Comparison of ENCODE assay signal across 30 cellular contexts in genomic region chr6:160203522-160203921, GRCh38. TPM values are rescaled to one million over a fixed set of nuclear protein-coding genes. Genes with fewer than 3 reads are reported as not detected.
"Had no signal": no experiment of that assay in that cellular context is flagged by ENCODE, and none has a peak within 500 bp of the region (broad histone marks: within the 10 kb centered on the region; RNA-seq: fewer than 3 reads in every experiment).

No MANE protein-coding gene starts in this region.

- H3K4me1 Mint-ChIP-seq: activated CD4-positive, alpha-beta T cell treated with anti-CD3 and anti-CD28 coated beads, Interleukin-2, amount 10 ng/mL, durations not matched to agents 7 days and 5 days had no signal

- H3K4me3 Mint-ChIP-seq: activated CD4-positive, alpha-beta T cell treated with anti-CD3 and anti-CD28 coated beads, Interleukin-2, amount 10 ng/mL, durations not matched to agents 7 days and 5 days; activated CD8-positive, alpha-beta T cell treated with anti-CD3 and anti-CD28 coated beads, Interleukin-2, amount 10 ng/mL, durations not matched to agents 7 days and 5 days; activated naive CD4-positive, alpha-beta T cell treated with anti-CD3 and anti-CD28 coated beads for 36 hours; activated T-cell treated with anti-CD3 and anti-CD28 coated beads, Interleukin-2, amount 50 U/mL, for 24 hours; brain; T-helper 1 cell treated with Interleukin-12 subunit alpha and Interleukin-12 subunit beta and Interleukin-4 antibody, amounts not matched to agents 30 μg/mL and 1 μg/mL, for 36 hours; T-helper 2 cell treated with Interferon-gamma antibody and Interleukin-4, amounts not matched to agents 5 μg/mL and 100 μg/mL, for 36 hours had no signal

- H3K27me3 Mint-ChIP-seq: activated CD4-positive, alpha-beta T cell treated with anti-CD3 and anti-CD28 coated beads, Interleukin-2, amount 10 ng/mL, durations not matched to agents 7 days and 5 days had no signal

- ATAC-seq: activated CD8-positive, alpha-beta T cell treated with anti-CD3 and anti-CD28 coated beads, Interleukin-2, amount 10 ng/mL, durations not matched to agents 7 days and 5 days; activated naive CD4-positive, alpha-beta T cell treated with anti-CD3 and anti-CD28 coated beads, Interleukin-2, amount 50 U/mL, for 72 hours; Panc1 had no signal

- DNase-seq: activated CD4-positive, alpha-beta T cell treated with anti-CD3 and anti-CD28 coated beads, Interleukin-2, amount 10 ng/mL, durations not matched to agents 7 days and 5 days; activated CD4-positive, alpha-beta T cell treated with anti-CD3 and anti-CD28 coated beads, Interleukin-2, amount 50 U/mL, for 48 hours; activated CD8-positive, alpha-beta T cell treated with anti-CD3 and anti-CD28 coated beads, Interleukin-2, amount 10 ng/mL, durations not matched to agents 7 days and 5 days; activated gamma-delta T cell treated with Interleukin-2 at 50 U/mL for 16 hours; activated naive CD4-positive, alpha-beta T cell treated with anti-CD3 and anti-CD28 coated beads for 36 hours; activated T-cell treated with anti-CD3 and anti-CD28 coated beads, Interleukin-2, amount 50 U/mL, for 24 hours; adrenal gland; caudate nucleus; Kasumi-1; KG1; MM.1S; MV-4-11; NCI-H1092; NCI-H1436 treated with DMSO at 0.1 percent for 48 hours; NCI-H1694 treated with DMSO at 0.1 percent for 48 hours; NCI-H2029; NCI-H345; NCI-H524 treated with DMSO at 0.1 percent for 48 hours; SHP77; SK-N-SH had no signal

- H3K27me3 ChIP-seq: adrenal gland, SJSA1 had no signal

- H3K9me3 ChIP-seq: adrenal gland, SJSA1, SK-N-SH had no signal

- H3K9ac ChIP-seq: SK-N-SH had no signal

- H3K4me1 ChIP-seq: adrenal gland, SJSA1 had no signal

- H3K36me3 Mint-ChIP-seq: brain had no signal

- H3K36me3 ChIP-seq: adrenal gland, SJSA1 had no signal

- FAIRE-seq: bronchial epithelial cell, TTC549 had no signal

- H3K9me3 Mint-ChIP-seq: T-helper 2 cell treated with Interferon-gamma antibody and Interleukin-4, amounts not matched to agents 5 μg/mL and 100 μg/mL, for 36 hours had no signal

- H3K27ac ChIP-seq: adrenal gland, SJSA1 had no signal

- H3K4me3 ChIP-seq: adrenal gland, SJSA1 had no signal

- H3K27ac Mint-ChIP-seq: activated CD4-positive, alpha-beta T cell treated with anti-CD3 and anti-CD28 coated beads, Interleukin-2, amount 10 ng/mL, durations not matched to agents 7 days and 5 days; activated CD8-positive, alpha-beta T cell treated with anti-CD3 and anti-CD28 coated beads, Interleukin-2, amount 10 ng/mL, durations not matched to agents 7 days and 5 days; activated naive CD4-positive, alpha-beta T cell treated with anti-CD3 and anti-CD28 coated beads for 36 hours; activated naive CD4-positive, alpha-beta T cell treated with anti-CD3 and anti-CD28 coated beads, Interleukin-2, amount 50 U/mL, for 72 hours; activated T-cell treated with anti-CD3 and anti-CD28 coated beads, Interleukin-2, amount 50 U/mL, for 24 hours; brain; T-helper 1 cell treated with Interleukin-12 subunit alpha and Interleukin-12 subunit beta and Interleukin-4 antibody, amounts not matched to agents 30 μg/mL and 1 μg/mL, for 36 hours; T-helper 2 cell treated with Interferon-gamma antibody and Interleukin-4, amounts not matched to agents 5 μg/mL and 100 μg/mL, for 36 hours had no signal

RNA-seq across cellular contexts. Expression of gene SLC22A2, which starts 55.1 kb away (rescaled TPM):
- total RNA-seq: activated CD4-positive, alpha-beta T cell treated with anti-CD3 and anti-CD28 coated beads, Interleukin-2, amount 10 ng/mL, durations not matched to agents 7 days and 5 days; activated CD8-positive, alpha-beta T cell treated with anti-CD3 and anti-CD28 coated beads, Interleukin-2, amount 10 ng/mL, durations not matched to agents 7 days and 5 days; activated naive CD4-positive, alpha-beta T cell treated with anti-CD3 and anti-CD28 coated beads for 36 hours; activated naive CD4-positive, alpha-beta T cell treated with anti-CD3 and anti-CD28 coated beads, Interleukin-2, amount 50 U/mL, for 72 hours; adrenal gland; bronchial epithelial cell; NCI-H460; RPMI7951; SJSA1 had no signal
- polyA plus RNA-seq: adrenal gland, SK-N-SH had no signal
